14 cellular contexts compared by ENCODE assay signal in the genomic region with DNA sequence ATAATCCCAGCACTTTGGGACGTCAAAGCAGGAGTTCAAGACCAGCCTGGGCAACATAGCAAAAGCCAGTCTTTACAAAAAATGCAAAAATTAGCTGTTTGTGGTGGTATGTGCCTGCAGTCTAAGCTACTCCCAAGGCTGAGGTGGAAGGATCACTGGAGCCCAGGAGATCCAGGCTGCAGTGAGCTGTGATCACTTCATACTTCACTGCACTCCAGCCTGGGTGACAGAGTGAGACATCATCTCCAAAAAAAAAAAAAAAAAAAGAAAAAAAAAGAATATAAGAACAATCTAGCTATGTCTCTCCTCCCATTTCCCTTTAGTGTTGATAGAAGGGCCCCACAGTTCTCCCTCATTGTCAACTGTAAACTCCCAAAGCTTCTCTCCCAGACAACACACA.
"Had no signal": no experiment of that assay in that cellular context is flagged by ENCODE, and none has a peak within 500 bp of the region (broad histone marks: within the 10 kb centered on the region; RNA-seq: fewer than 3 reads in every experiment).

No MANE protein-coding gene starts in this region.

- H3K36me3 ChIP-seq: ascending aorta, suprapubic skin, upper lobe of right lung had no signal

- H3K9me3 Mint-ChIP-seq: activated T-cell treated with anti-CD3 and anti-CD28 coated beads, Interleukin-2, amount 50 U/mL, for 24 hours; natural killer cell treated with Interleukin-12 subunit alpha and Interleukin-12 subunit beta and Interleukin-15 and Interleukin-18, amount 100 ng/mL, for 72 hours; T-helper 1 cell treated with Interleukin-12 subunit alpha and Interleukin-12 subunit beta and Interleukin-4 antibody, amounts not matched to agents 30 μg/mL and 1 μg/mL, for 36 hours had no signal

- DNase-seq: activated CD4-positive, alpha-beta T cell treated with anti-CD3 and anti-CD28 coated beads, Interleukin-2, amount 50 U/mL, for 4 hours; activated effector memory CD4-positive, alpha-beta T cell treated with Interleukin-2 at 50 U/mL for 16 hours; activated T-cell treated with anti-CD3 and anti-CD28 coated beads, Interleukin-2, amount 50 U/mL, for 24 hours; dorsolateral prefrontal cortex; left colon; upper lobe of right lung had no signal

- H3K9me3 ChIP-seq: ascending aorta, suprapubic skin, upper lobe of right lung had no signal

- H3K4me3 ChIP-seq: ascending aorta, dorsolateral prefrontal cortex, lung, suprapubic skin, upper lobe of right lung had no signal

- H3K4me1 ChIP-seq: upper lobe of right lung had no signal

- H3K4me3 Mint-ChIP-seq: activated naive CD8-positive, alpha-beta T cell; activated T-cell treated with anti-CD3 and anti-CD28 coated beads, Interleukin-2, amount 50 U/mL, for 24 hours; natural killer cell treated with Interleukin-12 subunit alpha and Interleukin-12 subunit beta and Interleukin-15 and Interleukin-18, amount 100 ng/mL, for 72 hours; T-helper 1 cell treated with Interleukin-12 subunit alpha and Interleukin-12 subunit beta and Interleukin-4 antibody, amounts not matched to agents 30 μg/mL and 1 μg/mL, for 36 hours had no signal

- ATAC-seq: activated CD4-positive, CD25-positive, alpha-beta regulatory T cell treated with anti-CD3 and anti-CD28 coated beads, Interleukin-2, amount 50 U/mL, for 24 hours; left colon; natural killer cell treated with Interleukin-12 subunit alpha and Interleukin-12 subunit beta and Interleukin-15 and Interleukin-18, amount 100 ng/mL, for 72 hours; sciatic nerve; upper lobe of right lung had no signal

- H3K27ac ChIP-seq: ascending aorta, dorsolateral prefrontal cortex, suprapubic skin, upper lobe of right lung had no signal

- H3K27me3 ChIP-seq: ascending aorta, upper lobe of right lung had no signal

- H3K27ac Mint-ChIP-seq: activated naive CD8-positive, alpha-beta T cell; activated T-cell treated with anti-CD3 and anti-CD28 coated beads, Interleukin-2, amount 50 U/mL, for 24 hours; natural killer cell treated with Interleukin-12 subunit alpha and Interleukin-12 subunit beta and Interleukin-15 and Interleukin-18, amount 100 ng/mL, for 72 hours; T-helper 1 cell treated with Interleukin-12 subunit alpha and Interleukin-12 subunit beta and Interleukin-4 antibody, amounts not matched to agents 30 μg/mL and 1 μg/mL, for 36 hours had no signal

- H3K36me3 Mint-ChIP-seq: activated naive CD8-positive, alpha-beta T cell had no signal
